In genomic region chr5:60487885-60488425, GRCh38 we compare ENCODE assay signal across 11 cellular contexts.
DNase-seq lines count a peak whose midpoint lies in the region; ATAC-seq and TF ChIP-seq lines count a peak whose summit lies in the region.
"Had no signal": no experiment of that assay in that cellular context is flagged by ENCODE, and none has a peak within 500 bp of the region (broad histone marks: within the 10 kb centered on the region; RNA-seq: fewer than 3 reads in every experiment).

No MANE protein-coding gene starts in this region.

- DNase-seq in AG09309 (ENCODE audit: low read depth), result no peak
- peak; percentile 53 to 75 for DNase-seq in NCI-H446 (lab: John Stamatoyannopoulos, UW)
- no peak for DNase-seq in coronary artery (ENCODE audit: low spot score)
- no peak for DNase-seq in osteoblast (ENCODE audit: insufficient read length, low spot score, missing footprints)
- no peak for DNase-seq in kidney tubule cell (ENCODE audit: low spot score)
- no peak for DNase-seq in UCSD-AML1 (lab: John Stamatoyannopoulos, UW; ENCODE audit: unreplicated experiment)
- DNase-seq in activated CD4-positive, alpha-beta T cell treated with anti-CD3 and anti-CD28 coated beads for 4 hours, result no peak
- DNase-seq: activated T-cell treated with anti-CD3 and anti-CD28 coated beads, Interleukin-2, amount 50 U/mL, for 48 hours; NCI-H187 treated with DMSO at 0.1 percent for 48 hours; testis had no signal

- no peaks in the 10 kb centered on the region for H4K20me1 ChIP-seq in osteoblast (ENCODE audit: insufficient read depth, low read length)

- H3K27me3 ChIP-seq in osteoblast (ENCODE audit: insufficient read depth, low read length), result no peaks in the 10 kb centered on the region
- H3K27me3 ChIP-seq: testis had no signal

- H3K27ac ChIP-seq in coronary artery (peak overlapping the region; percentile 30 to 39), osteoblast (ENCODE audit: low read depth, low read length) (peak overlapping the region; percentile 14)
- H3K27ac ChIP-seq: testis had no signal

- peak overlapping the region; percentile 66 for H2AFZ ChIP-seq in osteoblast (ENCODE audit: low read length)

- H3K4me2 ChIP-seq in osteoblast (ENCODE audit: insufficient read depth, low read length), result peak overlapping the region; percentile 40

- TF ChIP-seq CTCF in AG09309 (IDR thresholded peaks at IDR 0.05; ENCODE audit: control insufficient read depth, insufficient read depth, low read depth, low read length, missing control alignments) (no peak), coronary artery (IDR thresholded peaks at IDR 0.05) (no peak), osteoblast (IDR thresholded peaks at IDR 0.05; ENCODE audit: extremely low read depth, low read depth, low read length) (no peak)

- H3K79me2 ChIP-seq in osteoblast (ENCODE audit: insufficient read depth, low read length), result no peaks in the 10 kb centered on the region

- H3K4me3 ChIP-seq in AG09309 (ENCODE audit: control insufficient read depth, low read depth, low read length) (peak overlapping the region; percentile 29; the same call in 1 of the 2 replicates), coronary artery (peak overlapping the region; percentile 58), osteoblast (ENCODE audit: insufficient read depth, low read length) (peak overlapping the region; percentile 29)

- H3K4me1 ChIP-seq in osteoblast (ENCODE audit: insufficient read depth, low read length), result peaks cover 23% of the 10 kb centered on the region
- H3K4me1 ChIP-seq: testis had no signal

- H3K9me3 ChIP-seq in osteoblast (ENCODE audit: low read depth, low read length), result no peaks in the 10 kb centered on the region
- H3K9me3 ChIP-seq: testis had no signal

- no peak for ATAC-seq in GM21529 (IDR thresholded peaks at IDR 0.05; ENCODE audit: unreplicated experiment)

- no peaks in the 10 kb centered on the region for H3K36me3 ChIP-seq in osteoblast (ENCODE audit: insufficient read depth, low read length)

Comparison
In these comparisons a context has a peak if more than half of its experiments do, and no peak if none do; other contexts are left out.
1. DNase-seq: peak in NCI-H446 (2 of 2); none in AG09309 (single experiment), coronary artery (single experiment), osteoblast (single experiment), kidney tubule cell (single experiment), UCSD-AML1 (single experiment) and activated CD4-positive, alpha-beta T cell treated with anti-CD3 and anti-CD28 coated beads for 4 hours (0 of 2).
2. Peak in every context shown above with its lines, with median percentiles within 50 percentile points of each other: H3K4me3 ChIP-seq.